ENCODE assay signal across 14 cellular contexts in the genomic region with DNA sequence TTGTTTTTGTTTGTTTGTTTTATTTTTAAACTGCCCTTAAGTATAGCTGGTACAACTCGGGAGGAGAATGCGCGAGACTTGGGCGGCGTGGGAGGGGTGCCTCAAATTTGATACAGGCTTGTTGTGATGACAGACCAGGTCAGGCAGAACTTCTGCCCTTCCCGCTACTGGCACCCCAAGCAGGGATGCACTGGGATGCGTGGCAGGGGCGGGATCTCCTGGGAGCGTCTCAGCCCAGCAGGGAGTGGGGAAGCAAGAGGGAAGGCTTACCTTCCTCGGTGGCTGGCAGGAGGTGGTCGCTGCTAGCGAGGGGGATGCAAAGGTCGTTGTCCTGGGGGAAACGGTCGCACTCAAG. TPM values are rescaled to one million over a fixed set of nuclear protein-coding genes. Genes with fewer than 3 reads are reported as not detected.
A peak's percentile ranks its signal among the peaks of the same experiment; 100 is the strongest.
DNase-seq lines count a peak whose midpoint lies in the region; ATAC-seq and TF ChIP-seq lines count a peak whose summit lies in the region.
"Had no signal": no experiment of that assay in that cellular context is flagged by ENCODE, and none has a peak within 500 bp of the region (broad histone marks: within the 10 kb centered on the region; RNA-seq: fewer than 3 reads in every experiment).

No MANE protein-coding gene starts in this region.

- no peaks in the 10 kb centered on the region for H3K36me3 Mint-ChIP-seq in CD8-positive, alpha-beta T cell
- peaks cover 13% of the 10 kb centered on the region for H3K36me3 Mint-ChIP-seq in T-helper 17 cell (ENCODE audit: low read depth)
- peaks cover 10% of the 10 kb centered on the region for H3K36me3 Mint-ChIP-seq in osteocyte (ENCODE audit: unreplicated experiment)

- no peak overlapping the region for H3K27ac Mint-ChIP-seq in CD8-positive, alpha-beta T cell
- H3K27ac Mint-ChIP-seq in T-helper 17 cell = no peak overlapping the region
- peak overlapping the region; percentile 66 for H3K27ac Mint-ChIP-seq in osteocyte (ENCODE audit: unreplicated experiment)

- no peaks in the 10 kb centered on the region for H3K9me3 Mint-ChIP-seq in CD8-positive, alpha-beta T cell
- no peaks in the 10 kb centered on the region for H3K9me3 Mint-ChIP-seq in osteocyte (ENCODE audit: unreplicated experiment)

- H3K9me3 ChIP-seq in CD8-positive, alpha-beta T cell (ENCODE audit: low read length) = no peaks in the 10 kb centered on the region
- H3K9me3 ChIP-seq in T-helper 17 cell (ENCODE audit: control insufficient read depth, low read length, poor library complexity, severe bottlenecking) = no peaks in the 10 kb centered on the region

- H3K27me3 ChIP-seq in CD8-positive, alpha-beta T cell (ENCODE audit: insufficient read depth, low read length) = peaks cover 52% of the 10 kb centered on the region

- POLR2A ChIA-PET in CD8-positive, alpha-beta T cell (lab: Charles Lee) = no interaction called here

- CTCF ChIA-PET in CD8-positive, alpha-beta T cell (lab: Charles Lee) = interaction anchor here (3.0 kb wide), 1 partner anchor 231 kb away, joined by 21 read pairs; no protein-coding TSS in a partner anchor

- H3K4me3 ChIP-seq in CD8-positive, alpha-beta T cell (ENCODE audit: low read depth, low read length) = no peak overlapping the region
- peak overlapping the region; percentile 60 for H3K4me3 ChIP-seq in fibroblast of mammary gland (ENCODE audit: control insufficient read depth, low read depth, low read length)
- H3K4me3 ChIP-seq: GM12878 had no signal

- peaks cover 44% of the 10 kb centered on the region for H3K4me1 ChIP-seq in CD8-positive, alpha-beta T cell (ENCODE audit: insufficient read depth, low read length)

- no peak for TF ChIP-seq CTCF in CD8-positive, alpha-beta T cell (IDR thresholded peaks at IDR 0.05)
- no peak for TF ChIP-seq CTCF in fibroblast of mammary gland (conservative IDR thresholded peaks at IDR 0.05; ENCODE audit: control insufficient read depth, insufficient read depth, low read depth, low read length)
- no peak for TF ChIP-seq CTCF in osteocyte (IDR thresholded peaks at IDR 0.05)

- H3K4me1 Mint-ChIP-seq in CD8-positive, alpha-beta T cell (ENCODE audit: low read depth) = peaks cover 44% of the 10 kb centered on the region
- H3K4me1 Mint-ChIP-seq in T-helper 17 cell (peaks cover 27% of the 10 kb centered on the region), osteocyte (ENCODE audit: unreplicated experiment) (peaks cover 37% of the 10 kb centered on the region)

- no peak overlapping the region for H3K27ac ChIP-seq in CD8-positive, alpha-beta T cell (ENCODE audit: low read depth, low read length)
- H3K27ac ChIP-seq: VCaP had no signal

- intact Hi-C loops in CD8-positive, alpha-beta T cell (cut with DNase I, micrococcal nuclease) = loop anchor here (10.0 kb wide), 2 partner anchors 717 to 837 kb away; no protein-coding TSS in a partner anchor

- no peak for DNase-seq in CD8-positive, alpha-beta T cell
- DNase-seq in T-helper 17 cell (no peak), fibroblast of mammary gland (ENCODE audit: low read depth) (peak; percentile 44), osteocyte (ENCODE audit: extremely low spot score, unreplicated experiment) (no peak), HCEC 1CT (no peak), NCI-H1694 treated with DMSO at 0.1 percent for 48 hours (lab: John Stamatoyannopoulos, UW) (no peak), NOMO-1 treated with dmso at 0.1 percent for 144 hours (lab: John Stamatoyannopoulos, UW; ENCODE audit: unreplicated experiment) (no peak)
- DNase-seq: Calu3, NCI-H2081 had no signal

- no peaks in the 10 kb centered on the region for H3K36me3 ChIP-seq in CD8-positive, alpha-beta T cell (ENCODE audit: insufficient read depth, low read length)

- peaks cover 80% of the 10 kb centered on the region for H3K27me3 Mint-ChIP-seq in CD8-positive, alpha-beta T cell (ENCODE audit: low read depth)
- H3K27me3 Mint-ChIP-seq in T-helper 17 cell (peaks cover 84% of the 10 kb centered on the region), osteocyte (ENCODE audit: unreplicated experiment) (peaks cover 81% of the 10 kb centered on the region)

- H3K4me3 Mint-ChIP-seq in CD8-positive, alpha-beta T cell = peak overlapping the region; percentile 47
- H3K4me3 Mint-ChIP-seq in T-helper 17 cell (peak overlapping the region; percentile 84), osteocyte (ENCODE audit: unreplicated experiment) (peak overlapping the region; percentile 75)

- no peak for ATAC-seq in CD8-positive, alpha-beta T cell
- ATAC-seq in T-helper 17 cell = no peak
- no peak for ATAC-seq in GM21786 (IDR thresholded peaks at IDR 0.05; ENCODE audit: unreplicated experiment)
- ATAC-seq: GM12878, Panc1 had no signal

RNA-seq across cellular contexts. Expression of gene SFRP2, which starts 0.8 kb away (rescaled TPM):
- total RNA-seq in CD8-positive, alpha-beta T cell = not detected
- not detected for total RNA-seq in T-helper 17 cell
- total RNA-seq in osteocyte = 87.7 and 102 TPM in 2 replicates
- total RNA-seq: Calu3, epithelial cell of proximal tubule had no signal

RNA-seq across cellular contexts. Expression of gene RNF175, which starts 28.2 kb away (rescaled TPM):
- total RNA-seq in CD8-positive, alpha-beta T cell = under 1 TPM; 0.24 to 0.58 TPM
- total RNA-seq in T-helper 17 cell (not detected), osteocyte (0.32 TPM in 1 of 2 replicates, not detected in the other)
- total RNA-seq: GM12878 had no signal

Comparison
In these comparisons a context has a peak if more than half of its experiments do, and no peak if none do; other contexts are left out.
1. RNA of gene SFRP2, which starts 0.8 kb away (total RNA-seq): 87.7 to 102 TPM in osteocyte; not detected in CD8-positive, alpha-beta T cell and not detected in T-helper 17 cell; every median in the first group is over 10 times any median in the second.
2. Peak in every context shown above with its lines, with median percentiles within 50 percentile points of each other: H3K4me3 Mint-ChIP-seq.